In genomic region chr1:184889183-184889582, GRCh38 we compare ENCODE assay signal across 26 cellular contexts.
DNase-seq lines count a peak whose midpoint lies in the region; ATAC-seq and TF ChIP-seq lines count a peak whose summit lies in the region.
"Had no signal": no experiment of that assay in that cellular context is flagged by ENCODE, and none has a peak within 500 bp of the region (broad histone marks: within the 10 kb centered on the region; RNA-seq: fewer than 3 reads in every experiment).

No MANE protein-coding gene starts in this region.

- no peak overlapping the region for H4K91ac ChIP-seq in mesenchymal stem cell (ENCODE audit: low read length)

- H3K4me3 ChIP-seq in mesenchymal stem cell (ENCODE audit: insufficient read depth in 1 of 2, low read depth in 1 of 2, low read length in 2 of 2) (peak overlapping the region in 1 of 2 experiments; percentile 43), aorta (ENCODE audit: low read length in 2 of 2) (no peak overlapping the region)
- H3K4me3 ChIP-seq: mucosa of descending colon, neural progenitor cell, tibial nerve had no signal

- H3K27me3 ChIP-seq in mesenchymal stem cell (ENCODE audit: control insufficient read depth in 1 of 2, insufficient read depth in 1 of 2, low read length in 2 of 2) (no peaks in the 10 kb centered on the region), aorta (ENCODE audit: control insufficient read depth in 1 of 2, insufficient read depth in 2 of 2, low read length in 1 of 2) (no peaks in the 10 kb centered on the region)
- H3K27me3 ChIP-seq: brain microvascular endothelial cell, neural progenitor cell, tibial nerve had no signal

- H3K4me3 Mint-ChIP-seq in stimulated activated naive CD8-positive, alpha-beta T cell treated with anti-CD3 and anti-CD28 coated beads, Interleukin-15, Interleukin-2, amounts not matched to agents 100 ng/mL and 50 ng/mL, for 24 hours, result no peak overlapping the region
- H3K4me3 Mint-ChIP-seq: activated CD4-positive, alpha-beta T cell treated with anti-CD3 and anti-CD28 coated beads, Interleukin-2, amount 10 ng/mL, durations not matched to agents 24 days and 14 days; activated CD8-positive, alpha-beta memory T cell treated with anti-CD3 and anti-CD28 coated beads, Interleukin-2, amount 10 ng/mL, durations not matched to agents 7 days and 5 days; activated naive CD8-positive, alpha-beta T cell; dendritic cell treated with granulocyte-macrophage colony-stimulating factor and Interleukin-4, amounts not matched to agents 40 ng/mL and 50 ng/mL, for 4 days; immature natural killer cell; neural progenitor cell; stimulated activated naive B cell treated with anti-CD40 and anti-IgM and Interleukin-4, amounts not matched to agents 10 μg/mL and 1 μg/mL and 100 μg/mL, for 72 hours had no signal

- H3K9ac ChIP-seq in mesenchymal stem cell (ENCODE audit: low read length), result peak overlapping the region; percentile 75
- H3K9ac ChIP-seq: neural progenitor cell had no signal

- H3K27ac ChIP-seq in mesenchymal stem cell (ENCODE audit: low read length, poor library complexity, severe bottlenecking), result no peak overlapping the region
- peak overlapping the region; percentile 89 to 93 for H3K27ac ChIP-seq in aorta (ENCODE audit: low read depth in 1 of 2, low read length in 2 of 2)
- H3K27ac ChIP-seq: brain microvascular endothelial cell, neural progenitor cell, VCaP had no signal

- no peak overlapping the region for H3K23ac ChIP-seq in mesenchymal stem cell (ENCODE audit: low read length in 2 of 2)

- peaks cover 7% of the 10 kb centered on the region for H3K4me1 ChIP-seq in mesenchymal stem cell (ENCODE audit: control insufficient read depth, insufficient read depth, low read depth, low read length)
- peaks cover 3 to 19% of the 10 kb centered on the region in 2 donors for H3K4me1 ChIP-seq in aorta (ENCODE audit: control insufficient read depth in 1 of 2, insufficient read depth in 2 of 2, low read length in 2 of 2)
- H3K4me1 ChIP-seq: neural progenitor cell had no signal

- DNase-seq in stimulated activated naive CD8-positive, alpha-beta T cell treated with anti-CD3 and anti-CD28 coated beads, Interleukin-15, Interleukin-2, amounts not matched to agents 100 U/mL and 50 U/mL, for 24 hours, result no peak
- DNase-seq in mesenchymal stem cell (no peak), aorta (no peak), COLO668 (lab: John Stamatoyannopoulos, UW; ENCODE audit: unreplicated experiment) (no peak), HuH-7 (ENCODE audit: low spot score) (no peak)
- DNase-seq: activated CD4-positive, alpha-beta T cell treated with anti-CD3 and anti-CD28 coated beads, Interleukin-2, amount 10 ng/mL, durations not matched to agents 24 days and 14 days; activated CD8-positive, alpha-beta memory T cell treated with anti-CD3 and anti-CD28 coated beads, Interleukin-2, amount 10 ng/mL, durations not matched to agents 7 days and 5 days; DND-41; immature natural killer cell; mucosa of descending colon; NCI-H2081; NK-92 treated with Interleukin-12 subunit alpha and Interleukin-12 subunit beta, amount 100 ng/mL, for 24 hours; posterior cingulate gyrus; stimulated activated CD4-positive, alpha-beta T cell treated with anti-CD3 and anti-CD28 coated beads, Interleukin-2, amount 100 ng/mL, for 24 hours; stimulated activated naive B cell treated with anti-CD40 and anti-IgM and Interleukin-4, amounts not matched to agents 10 μg/mL and 1 μg/mL and 100 μg/mL, for 72 hours; T-helper 2 cell had no signal

- H2AK5ac ChIP-seq in mesenchymal stem cell (ENCODE audit: low read length, severe bottlenecking), result no peak overlapping the region

- H2BK12ac ChIP-seq in mesenchymal stem cell (ENCODE audit: low read length in 2 of 2), result no peak overlapping the region

- H3K9me3 ChIP-seq in mesenchymal stem cell (ENCODE audit: control insufficient read depth, low read length) (no peaks in the 10 kb centered on the region), aorta (ENCODE audit: control insufficient read depth, low read length) (no peaks in the 10 kb centered on the region)
- H3K9me3 ChIP-seq: mucosa of descending colon, tibial nerve had no signal

- H3K27me3 Mint-ChIP-seq in stimulated activated naive CD8-positive, alpha-beta T cell treated with anti-CD3 and anti-CD28 coated beads, Interleukin-15, Interleukin-2, amounts not matched to agents 100 ng/mL and 50 ng/mL, for 24 hours, result no peaks in the 10 kb centered on the region
- H3K27me3 Mint-ChIP-seq: activated CD4-positive, alpha-beta T cell treated with anti-CD3 and anti-CD28 coated beads, Interleukin-2, amount 10 ng/mL, durations not matched to agents 24 days and 14 days; activated CD8-positive, alpha-beta memory T cell treated with anti-CD3 and anti-CD28 coated beads, Interleukin-2, amount 10 ng/mL, durations not matched to agents 7 days and 5 days; dendritic cell treated with granulocyte-macrophage colony-stimulating factor and Interleukin-4, amounts not matched to agents 40 ng/mL and 50 ng/mL, for 4 days; stimulated activated naive B cell treated with anti-CD40 and anti-IgM and Interleukin-4, amounts not matched to agents 10 μg/mL and 1 μg/mL and 100 μg/mL, for 72 hours had no signal

- H3K4ac ChIP-seq in mesenchymal stem cell (ENCODE audit: low read depth in 1 of 2, low read length in 2 of 2), result no peak overlapping the region

- intact Hi-C loops in aorta (cut with DNase I), result loop anchor here in 1 of 2 donors (5.0 kb wide), 1 partner anchor 58 kb away; no protein-coding TSS in a partner anchor

- no peak overlapping the region for H2BK5ac ChIP-seq in mesenchymal stem cell (ENCODE audit: low read depth, low read length, poor library complexity, severe bottlenecking)

- H3K36me3 ChIP-seq in mesenchymal stem cell (ENCODE audit: control insufficient read depth in 1 of 2, insufficient read depth in 2 of 2, low read depth in 1 of 2, low read length in 2 of 2) (peaks cover 0 to 47% of the 10 kb centered on the region in 2 experiments), aorta (ENCODE audit: control insufficient read depth in 1 of 2, insufficient read depth in 2 of 2, low read length in 1 of 2) (no peaks in the 10 kb centered on the region)
- H3K36me3 ChIP-seq: brain microvascular endothelial cell, neural progenitor cell had no signal

- peaks cover 19% of the 10 kb centered on the region for H3K36me3 Mint-ChIP-seq in stimulated activated naive CD8-positive, alpha-beta T cell treated with anti-CD3 and anti-CD28 coated beads, Interleukin-15, Interleukin-2, amounts not matched to agents 100 ng/mL and 50 ng/mL, for 24 hours (ENCODE audit: low read depth)
- H3K36me3 Mint-ChIP-seq: activated naive CD8-positive, alpha-beta T cell; neural progenitor cell had no signal

- H3K4me1 Mint-ChIP-seq in stimulated activated naive CD8-positive, alpha-beta T cell treated with anti-CD3 and anti-CD28 coated beads, Interleukin-15, Interleukin-2, amounts not matched to agents 100 ng/mL and 50 ng/mL, for 24 hours (ENCODE audit: low read depth), result peaks cover 66% of the 10 kb centered on the region
- H3K4me1 Mint-ChIP-seq: stimulated activated naive B cell treated with anti-CD40 and anti-IgM and Interleukin-4, amounts not matched to agents 10 μg/mL and 1 μg/mL and 100 μg/mL, for 72 hours had no signal

- H2AFZ ChIP-seq in mesenchymal stem cell (ENCODE audit: low read depth, low read length), result no peak overlapping the region
- H2AFZ ChIP-seq: neural progenitor cell had no signal

- no peak overlapping the region for H3K18ac ChIP-seq in mesenchymal stem cell (ENCODE audit: low read depth in 1 of 2, low read length in 2 of 2)

- no peak overlapping the region for H3K4me2 ChIP-seq in mesenchymal stem cell (ENCODE audit: low read length, poor library complexity, severe bottlenecking)
- H3K4me2 ChIP-seq: neural progenitor cell had no signal

- H4K8ac ChIP-seq in mesenchymal stem cell (ENCODE audit: low read length), result no peak overlapping the region

- H2BK15ac ChIP-seq in mesenchymal stem cell (ENCODE audit: low read depth, poor library complexity, severe bottlenecking), result no peak overlapping the region

- 78% methylated on average over 1 of the region's 1 CpG for WGBS in mesenchymal stem cell
- 14 to 15% methylated on average over 1 of the region's 1 CpG for WGBS in aorta, 2 donors

- no peaks in the 10 kb centered on the region for H3K79me1 ChIP-seq in mesenchymal stem cell (replicated peaks; ENCODE audit: low read length, poor library complexity, severe bottlenecking)

- H2BK120ac ChIP-seq in mesenchymal stem cell (ENCODE audit: low read depth, low read length), result no peak overlapping the region

- no peak overlapping the region for H3K14ac ChIP-seq in mesenchymal stem cell (ENCODE audit: low read length in 2 of 2)

- H3K27ac Mint-ChIP-seq in stimulated activated naive CD8-positive, alpha-beta T cell treated with anti-CD3 and anti-CD28 coated beads, Interleukin-15, Interleukin-2, amounts not matched to agents 100 ng/mL and 50 ng/mL, for 24 hours, result peak overlapping the region; percentile 97
- H3K27ac Mint-ChIP-seq: activated CD8-positive, alpha-beta memory T cell treated with anti-CD3 and anti-CD28 coated beads, Interleukin-2, amount 10 ng/mL, durations not matched to agents 7 days and 5 days; dendritic cell treated with granulocyte-macrophage colony-stimulating factor and Interleukin-4, amounts not matched to agents 40 ng/mL and 50 ng/mL, for 4 days; neural progenitor cell; stimulated activated naive B cell treated with anti-CD40 and anti-IgM and Interleukin-4, amounts not matched to agents 10 μg/mL and 1 μg/mL and 100 μg/mL, for 72 hours had no signal

- ATAC-seq in stimulated activated naive CD8-positive, alpha-beta T cell treated with anti-CD3 and anti-CD28 coated beads, Interleukin-15, Interleukin-2, amounts not matched to agents 100 U/mL and 50 U/mL, for 24 hours, result no peak
- ATAC-seq in SK-N-SH treated with all-trans-retinoic acid at 6 μM for 48 hours (peak; percentile 43), aorta (ENCODE audit: low FRiP score) (no peak), GM19463 (IDR thresholded peaks at IDR 0.05; ENCODE audit: unreplicated experiment) (no peak)
- ATAC-seq: activated CD8-positive, alpha-beta memory T cell treated with anti-CD3 and anti-CD28 coated beads, Interleukin-2, amount 10 ng/mL, durations not matched to agents 7 days and 5 days; mucosa of descending colon; Panc1; stimulated activated naive B cell treated with anti-CD40 and anti-IgM and Interleukin-4, amounts not matched to agents 10 μg/mL and 1 μg/mL and 100 μg/mL, for 72 hours had no signal

- no peaks in the 10 kb centered on the region for H3K9me3 Mint-ChIP-seq in stimulated activated naive CD8-positive, alpha-beta T cell treated with anti-CD3 and anti-CD28 coated beads, Interleukin-15, Interleukin-2, amounts not matched to agents 100 ng/mL and 50 ng/mL, for 24 hours
- H3K9me3 Mint-ChIP-seq: activated CD4-positive, alpha-beta T cell treated with anti-CD3 and anti-CD28 coated beads, Interleukin-2, amount 10 ng/mL, durations not matched to agents 24 days and 14 days; dendritic cell treated with granulocyte-macrophage colony-stimulating factor and Interleukin-4, amounts not matched to agents 40 ng/mL and 50 ng/mL, for 4 days; immature natural killer cell; neural progenitor cell; stimulated activated naive B cell treated with anti-CD40 and anti-IgM and Interleukin-4, amounts not matched to agents 10 μg/mL and 1 μg/mL and 100 μg/mL, for 72 hours had no signal

TF ChIP-seq in SK-N-SH treated with all-trans-retinoic acid at 6 μM for 48 hours, 23 proteins besides CTCF, POLR2A, EP300 and RAD21:
- TF ChIP-seq ZFP30 (CRISPR knock-in tag; IDR thresholded peaks at IDR 0.05) (no peak), TOX (CRISPR knock-in tag; IDR thresholded peaks at IDR 0.05; ENCODE audit: borderline replicate concordance) (peak; percentile 5; the same call in 1 of the 2 replicates)
